In the genomic region with DNA sequence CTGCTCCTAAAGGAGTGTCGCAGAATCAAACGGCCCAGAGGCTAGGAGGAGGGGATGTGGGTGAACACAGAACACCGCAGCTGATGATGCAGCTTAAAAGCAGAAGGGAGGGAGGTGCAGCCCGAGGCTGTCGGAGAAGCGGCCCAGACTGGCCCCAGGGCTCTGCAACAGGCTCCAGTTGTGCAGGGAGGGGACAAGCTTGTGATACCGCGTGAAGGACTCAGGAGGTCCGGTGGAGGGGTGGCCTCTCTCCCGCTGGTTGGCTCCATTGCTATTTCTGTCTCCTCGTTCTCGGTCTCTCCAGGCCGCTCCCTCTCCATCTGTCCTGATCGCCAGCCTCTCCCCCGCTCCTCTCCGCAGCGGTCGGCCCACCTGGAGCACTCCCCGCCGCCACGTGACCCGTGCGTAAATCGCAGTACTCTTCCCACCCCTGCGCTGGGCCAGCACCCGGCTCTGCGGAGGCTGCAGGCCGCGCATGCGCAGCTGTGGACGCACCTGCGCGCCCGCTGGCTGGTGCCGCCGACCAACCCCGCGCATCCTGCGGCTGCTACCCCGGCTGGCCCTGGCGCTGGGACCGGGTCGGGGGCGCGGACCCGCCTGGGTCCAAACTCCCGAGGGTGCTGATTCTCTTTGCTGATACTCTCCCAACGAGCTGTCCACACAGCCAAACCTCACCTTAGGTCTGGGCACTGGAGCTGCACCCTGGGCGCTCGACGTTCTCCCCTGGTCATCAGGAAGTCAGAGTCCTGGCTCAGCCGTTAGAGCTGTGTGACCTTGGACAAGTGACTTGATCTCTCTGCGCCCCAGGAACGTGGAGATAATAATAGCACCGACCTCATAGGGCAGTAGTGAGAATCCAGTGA, we compare ENCODE assay signal across 8 cellular contexts. TPM values are rescaled to one million over a fixed set of nuclear protein-coding genes. Genes with fewer than 3 reads are reported as not detected.
A peak's percentile ranks its signal among the peaks of the same experiment; 100 is the strongest.
DNase-seq lines count a peak whose midpoint lies in the region; ATAC-seq and TF ChIP-seq lines count a peak whose summit lies in the region.

No MANE protein-coding gene starts in this region.

- peak overlapping the region; percentile 75 for H3K27ac ChIP-seq in temporal lobe (ENCODE audit: low read depth, low read length)

- DNase-seq in DMS153 (lab: John Stamatoyannopoulos, UW) (peak; percentile 90), MV-4-11 (lab: John Stamatoyannopoulos, UW) (peak; percentile 58), SK-MEL-5 (ENCODE audit: low read depth, low spot score) (peak; percentile 89), glutamatergic neuron (peak; percentile 83), omental fat pad (ENCODE audit: low spot score) (no peak)
- DNase-seq in activated naive CD4-positive, alpha-beta T cell treated with anti-CD3 and anti-CD28 coated beads for 36 hours, result peak; percentile 75

- intact Hi-C loops in activated naive CD4-positive, alpha-beta T cell treated with anti-CD3 and anti-CD28 coated beads for 36 hours (cut with micrococcal nuclease), result loop anchor here (1.0 kb wide), 1 partner anchor 127 kb away; the partner anchor contains the start of gene TOR2A

- no peaks in the 10 kb centered on the region for H3K36me3 Mint-ChIP-seq in activated naive CD4-positive, alpha-beta T cell treated with anti-CD3 and anti-CD28 coated beads for 36 hours (ENCODE audit: low read depth)
- H3K36me3 Mint-ChIP-seq in glutamatergic neuron (ENCODE audit: unreplicated experiment), result no peaks in the 10 kb centered on the region

- in situ Hi-C loops in SK-MEL-5 (cut with HindIII; ENCODE audit: low pct_unique_long_range_greater_than_20kb, low sequenced_read_pairs), result no loop called here

- H3K4me1 Mint-ChIP-seq in activated naive CD4-positive, alpha-beta T cell treated with anti-CD3 and anti-CD28 coated beads for 36 hours (ENCODE audit: low read depth), result peaks cover 16% of the 10 kb centered on the region
- H3K4me1 Mint-ChIP-seq in glutamatergic neuron (ENCODE audit: low read depth, unreplicated experiment), result peaks cover 20% of the 10 kb centered on the region

- peak; percentile 59 for ATAC-seq in omental fat pad (ENCODE audit: low FRiP score)
- ATAC-seq in HG03196 (IDR thresholded peaks at IDR 0.05; ENCODE audit: unreplicated experiment), result no peak

- CTCF ChIA-PET in activated naive CD4-positive, alpha-beta T cell treated with anti-CD3 and anti-CD28 coated beads for 36 hours (lab: Charles Lee), result interaction anchor here (0.7 to 1.5 kb wide), 5 partner anchors 13 to 127 kb away, joined by 3 to 4 read pairs (median 3); partner anchors contain the start of gene TOR2A

- H3K27ac Mint-ChIP-seq in activated naive CD4-positive, alpha-beta T cell treated with anti-CD3 and anti-CD28 coated beads for 36 hours, result no peak overlapping the region
- peak overlapping the region; percentile 93 for H3K27ac Mint-ChIP-seq in glutamatergic neuron (ENCODE audit: unreplicated experiment)

- H3K27me3 Mint-ChIP-seq in activated naive CD4-positive, alpha-beta T cell treated with anti-CD3 and anti-CD28 coated beads for 36 hours (ENCODE audit: low read depth), result peaks cover 10% of the 10 kb centered on the region
- H3K27me3 Mint-ChIP-seq in glutamatergic neuron (ENCODE audit: unreplicated experiment), result peaks cover 10% of the 10 kb centered on the region

- H3K4me3 Mint-ChIP-seq in activated naive CD4-positive, alpha-beta T cell treated with anti-CD3 and anti-CD28 coated beads for 36 hours, result peak overlapping the region; percentile 80
- peak overlapping the region; percentile 90 for H3K4me3 Mint-ChIP-seq in glutamatergic neuron (ENCODE audit: unreplicated experiment)

- no peak for TF ChIP-seq CTCF in glutamatergic neuron (IDR thresholded peaks at IDR 0.05; ENCODE audit: partially characterized antibody, unreplicated experiment)
- TF ChIP-seq CTCF in omental fat pad (IDR thresholded peaks at IDR 0.05), result no peak

- no peaks in the 10 kb centered on the region for H3K9me3 Mint-ChIP-seq in activated naive CD4-positive, alpha-beta T cell treated with anti-CD3 and anti-CD28 coated beads for 36 hours
- peaks cover 8% of the 10 kb centered on the region for H3K9me3 Mint-ChIP-seq in glutamatergic neuron (ENCODE audit: unreplicated experiment)

RNA-seq across cellular contexts. Expression of gene STXBP1, which starts 3.7 kb away (rescaled TPM):
- total RNA-seq in SK-MEL-5 (2014; rRNA removed; shearing (Covaris generic)), result 41.3 and 41.5 TPM in 2 replicates
- polyA plus RNA-seq in SK-MEL-5 (2015; cell fraction: cytosol; rRNA removed), result 131 and 148 TPM in 2 replicates
- 81.7 and 122 TPM in 2 replicates for polyA plus RNA-seq in SK-MEL-5 (2015; cell fraction: nucleus; rRNA removed)
- 10 to 100 TPM; 17.4 to 17.8 TPM for total RNA-seq in activated naive CD4-positive, alpha-beta T cell treated with anti-CD3 and anti-CD28 coated beads for 36 hours
- 402 TPM for total RNA-seq in glutamatergic neuron (ENCODE audit: unreplicated experiment)
- 10 to 100 TPM; 47.0 to 81.0 (median 66.4) TPM for total RNA-seq in omental fat pad
- total RNA-seq in temporal lobe, result 93.9 TPM
